Comparison of ENCODE assay signal across 8 cellular contexts in the genomic region with DNA sequence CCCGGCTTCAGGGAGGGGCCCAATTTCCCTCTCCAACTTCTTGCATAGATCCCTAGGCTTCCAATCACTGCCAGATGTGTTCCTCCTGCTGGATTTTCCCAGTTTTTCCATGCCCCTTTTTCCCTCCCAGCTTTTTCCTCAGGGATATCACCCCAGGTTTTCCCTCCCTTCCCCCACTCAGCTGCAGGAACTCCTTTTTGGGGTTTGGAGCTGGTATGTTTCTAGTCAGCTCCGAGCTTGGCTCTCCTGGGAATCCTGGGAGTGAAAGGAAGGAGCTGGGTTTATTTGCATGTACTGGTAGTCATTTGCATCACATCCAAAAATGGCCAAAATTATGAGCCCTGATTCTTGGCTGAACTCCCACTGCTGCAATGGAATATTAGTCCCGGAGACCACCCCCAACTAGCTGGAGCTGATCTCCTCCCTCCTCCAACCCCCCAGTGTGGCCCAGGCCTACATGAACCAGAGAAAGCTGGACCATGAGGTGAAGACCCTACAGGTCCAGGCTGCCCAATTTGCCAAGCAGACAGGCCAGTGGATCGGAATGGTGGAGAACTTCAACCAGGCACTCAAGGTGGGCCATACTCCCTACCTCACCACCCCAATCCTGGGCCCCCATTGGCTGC. TPM values are rescaled to one million over a fixed set of nuclear protein-coding genes. Genes with fewer than 3 reads are reported as not detected.
DNase-seq lines count a peak whose midpoint lies in the region; ATAC-seq, FAIRE-seq and TF ChIP-seq lines count a peak whose summit lies in the region.

No MANE protein-coding gene starts in this region.

- H3K36me3 Mint-ChIP-seq in activated CD4-positive, alpha-beta T cell treated with anti-CD3 and anti-CD28 coated beads, Interleukin-2, amount 10 ng/mL, durations not matched to agents 24 days and 14 days (ENCODE audit: low read depth), result peaks cover 8% of the 10 kb centered on the region
- H3K36me3 Mint-ChIP-seq in astrocyte (ENCODE audit: low read depth, unreplicated experiment), result peaks cover 8% of the 10 kb centered on the region
- H3K36me3 Mint-ChIP-seq in CD8-positive, alpha-beta memory T cell, result peaks cover 0 to 33% (median 2%) of the 10 kb centered on the region in 3 donors

- no peak for TF ChIP-seq CTCF in astrocyte (IDR thresholded peaks at IDR 0.05; ENCODE audit: insufficient read depth, low read depth, low read length)
- no peak for TF ChIP-seq CTCF in lower lobe of right lung (IDR thresholded peaks at IDR 0.05)
- TF ChIP-seq CTCF in left lung (IDR thresholded peaks at IDR 0.05), result no peak

- no peaks in the 10 kb centered on the region for H3K79me2 ChIP-seq in astrocyte (ENCODE audit: insufficient read depth, low read length)

- H3K4me1 Mint-ChIP-seq in activated CD4-positive, alpha-beta T cell treated with anti-CD3 and anti-CD28 coated beads, Interleukin-2, amount 10 ng/mL, durations not matched to agents 24 days and 14 days, result peaks cover 27% of the 10 kb centered on the region
- H3K4me1 Mint-ChIP-seq in astrocyte (ENCODE audit: low read depth, unreplicated experiment), result peaks cover 32% of the 10 kb centered on the region
- peaks cover 31 to 65% (median 33%) of the 10 kb centered on the region in 3 donors for H3K4me1 Mint-ChIP-seq in CD8-positive, alpha-beta memory T cell

- H3K9ac ChIP-seq in astrocyte (ENCODE audit: low read length), result peak overlapping the region; percentile 63

- H3K9me3 ChIP-seq in astrocyte (ENCODE audit: insufficient read depth, low read depth, low read length), result no peaks in the 10 kb centered on the region
- no peaks in the 10 kb centered on the region for H3K9me3 ChIP-seq in lower lobe of right lung
- H3K9me3 ChIP-seq in left lung, result no peaks in the 10 kb centered on the region
- no peaks in the 10 kb centered on the region for H3K9me3 ChIP-seq in CD8-positive, alpha-beta memory T cell (ENCODE audit: low read length)

- peak overlapping the region; percentile 29 for H3K27ac Mint-ChIP-seq in activated CD4-positive, alpha-beta T cell treated with anti-CD3 and anti-CD28 coated beads, Interleukin-2, amount 10 ng/mL, durations not matched to agents 24 days and 14 days
- no peak overlapping the region for H3K27ac Mint-ChIP-seq in astrocyte (ENCODE audit: unreplicated experiment)
- peak overlapping the region in 4 of 8 donors; percentile 17 to 61 (median 54) for H3K27ac Mint-ChIP-seq in CD8-positive, alpha-beta memory T cell

- DNase-seq in activated CD4-positive, alpha-beta T cell treated with anti-CD3 and anti-CD28 coated beads, Interleukin-2, amount 10 ng/mL, durations not matched to agents 24 days and 14 days, result no peak
- DNase-seq in activated CD4-positive, alpha-beta T cell treated with anti-CD3 and anti-CD28 coated beads, Interleukin-2, amount 50 U/mL, for 1 hour, result no peak
- no peak for DNase-seq in astrocyte (ENCODE audit: low read depth)
- DNase-seq in lower lobe of right lung, result no peak
- DNase-seq in stromal cell of bone marrow (ENCODE audit: low read depth), result peak; percentile 61
- no peak for DNase-seq in left lung
- no peak for DNase-seq in CD8-positive, alpha-beta memory T cell

- H3K36me3 ChIP-seq in astrocyte (ENCODE audit: insufficient read depth, low read length) (peaks cover 6% of the 10 kb centered on the region), lower lobe of right lung (peaks cover 29% of the 10 kb centered on the region), left lung (peaks cover 0 to 30% of the 10 kb centered on the region in 2 donors)
- H3K36me3 ChIP-seq in CD8-positive, alpha-beta memory T cell (ENCODE audit: insufficient read depth, low read length), result no peaks in the 10 kb centered on the region

- peaks cover 17% of the 10 kb centered on the region for H4K20me1 ChIP-seq in astrocyte (ENCODE audit: insufficient read depth, low read length)

- H3K4me1 ChIP-seq in astrocyte (ENCODE audit: insufficient read depth, low read length) (peaks cover 65% of the 10 kb centered on the region), lower lobe of right lung (peaks cover 61% of the 10 kb centered on the region), left lung (peaks cover 23 to 66% of the 10 kb centered on the region in 2 donors)
- H3K4me1 ChIP-seq in CD8-positive, alpha-beta memory T cell (ENCODE audit: insufficient read depth, low read length), result peaks cover 24% of the 10 kb centered on the region

- no peak for FAIRE-seq in astrocyte (lab: Jason Lieb, UNC)

- H3K27ac ChIP-seq in astrocyte (ENCODE audit: low read depth, low read length), result peak overlapping the region; percentile 92
- peak overlapping the region; percentile 44 for H3K27ac ChIP-seq in lower lobe of right lung
- peak overlapping the region in 1 of 2 donors; percentile 98 for H3K27ac ChIP-seq in left lung
- no peak overlapping the region for H3K27ac ChIP-seq in CD8-positive, alpha-beta memory T cell (ENCODE audit: low read depth, low read length)

- H3K4me2 ChIP-seq in astrocyte (ENCODE audit: low read length), result peak overlapping the region; percentile 87

- H3K27me3 ChIP-seq in astrocyte (ENCODE audit: insufficient read depth, low read length), result no peaks in the 10 kb centered on the region
- no peaks in the 10 kb centered on the region for H3K27me3 ChIP-seq in lower lobe of right lung (ENCODE audit: low read depth)
- no peaks in the 10 kb centered on the region for H3K27me3 ChIP-seq in left lung
- H3K27me3 ChIP-seq in CD8-positive, alpha-beta memory T cell (ENCODE audit: insufficient read depth, low read length, poor library complexity, severe bottlenecking), result no peaks in the 10 kb centered on the region

- ATAC-seq in lower lobe of right lung (no peak), left lung (no peak), GM21723 (IDR thresholded peaks at IDR 0.05; ENCODE audit: unreplicated experiment) (no peak)

- no peak overlapping the region for H2AFZ ChIP-seq in astrocyte (ENCODE audit: low read depth, low read length)

- peak overlapping the region; percentile 37 for H3K4me3 ChIP-seq in astrocyte (ENCODE audit: insufficient read depth, low read depth, low read length)
- no peak overlapping the region for H3K4me3 ChIP-seq in lower lobe of right lung
- H3K4me3 ChIP-seq in left lung, result no peak overlapping the region
- H3K4me3 ChIP-seq in CD8-positive, alpha-beta memory T cell (ENCODE audit: low read length), result no peak overlapping the region

- POLR2A ChIA-PET in CD8-positive, alpha-beta memory T cell (lab: Charles Lee), result interaction anchor here (0.6 kb wide), 1 partner anchor 13 kb away, joined by 5 read pairs; no protein-coding TSS in a partner anchor

- no peaks in the 10 kb centered on the region for H3K27me3 Mint-ChIP-seq in activated CD4-positive, alpha-beta T cell treated with anti-CD3 and anti-CD28 coated beads, Interleukin-2, amount 10 ng/mL, durations not matched to agents 24 days and 14 days
- H3K27me3 Mint-ChIP-seq in astrocyte (ENCODE audit: low read depth, unreplicated experiment), result no peaks in the 10 kb centered on the region
- peaks cover 0 to 5% of the 10 kb centered on the region in 2 donors for H3K27me3 Mint-ChIP-seq in CD8-positive, alpha-beta memory T cell

- H3K9me3 Mint-ChIP-seq in activated CD4-positive, alpha-beta T cell treated with anti-CD3 and anti-CD28 coated beads, Interleukin-2, amount 10 ng/mL, durations not matched to agents 24 days and 14 days, result no peaks in the 10 kb centered on the region
- H3K9me3 Mint-ChIP-seq in astrocyte (ENCODE audit: unreplicated experiment), result no peaks in the 10 kb centered on the region
- H3K9me3 Mint-ChIP-seq in CD8-positive, alpha-beta memory T cell, result no peaks in the 10 kb centered on the region

- intact Hi-C loops in activated CD4-positive, alpha-beta T cell treated with anti-CD3 and anti-CD28 coated beads, Interleukin-2, amount 10 ng/mL, durations not matched to agents 24 days and 14 days (cut with micrococcal nuclease), result no loop called here
- intact Hi-C loops in lower lobe of right lung (cut with DNase I) (no loop called here), left lung (cut with DNase I) (no loop called here)

- no peak overlapping the region for H3K4me3 Mint-ChIP-seq in activated CD4-positive, alpha-beta T cell treated with anti-CD3 and anti-CD28 coated beads, Interleukin-2, amount 10 ng/mL, durations not matched to agents 24 days and 14 days
- H3K4me3 Mint-ChIP-seq in astrocyte (ENCODE audit: unreplicated experiment), result peak overlapping the region; percentile 84
- peak overlapping the region in 2 of 7 donors; percentile 30 to 39 for H3K4me3 Mint-ChIP-seq in CD8-positive, alpha-beta memory T cell

- CTCF ChIA-PET in CD8-positive, alpha-beta memory T cell (lab: Charles Lee), result interaction anchor here (1.0 to 6.9 kb wide), 4 partner anchors 11 to 19 kb away, joined by 3 to 67 read pairs (median 28); partner anchors contain the start of gene CD63

RNA-seq across cellular contexts. Expression of gene RDH5, which starts 1.4 kb away (rescaled TPM):
- 7.1 and 8.4 TPM in 2 replicates for total RNA-seq in activated CD4-positive, alpha-beta T cell treated with anti-CD3 and anti-CD28 coated beads, Interleukin-2, amount 10 ng/mL, durations not matched to agents 24 days and 14 days
- total RNA-seq in astrocyte (1.4 and 2.1 TPM in 2 replicates), lower lobe of right lung (11.1 TPM), left lung (1 to 10 TPM; 4.3 to 5.8 TPM)
- 1 to 10 TPM; 8.1 to 8.5 TPM for total RNA-seq in CD8-positive, alpha-beta memory T cell
- 0.90 TPM for polyA plus RNA-seq in CD8-positive, alpha-beta memory T cell

RNA-seq across cellular contexts. Expression of gene BLOC1S1, which starts 2.9 kb away (rescaled TPM):
- total RNA-seq in activated CD4-positive, alpha-beta T cell treated with anti-CD3 and anti-CD28 coated beads, Interleukin-2, amount 10 ng/mL, durations not matched to agents 24 days and 14 days, result 62.7 and 64.8 TPM in 2 replicates
- total RNA-seq in astrocyte, result 49.2 and 51.0 TPM in 2 replicates
- 134 TPM for total RNA-seq in lower lobe of right lung
- 100 to 1,000 TPM; 114 to 123 TPM for total RNA-seq in left lung
- 100 to 1,000 TPM in 1 of 2 experiments, 10 to 100 TPM in 1; 97.5 to 110 TPM for total RNA-seq in CD8-positive, alpha-beta memory T cell
- polyA plus RNA-seq in CD8-positive, alpha-beta memory T cell, result 90.2 TPM

RNA-seq across cellular contexts. Expression of gene CD63, which starts 10.0 kb away (rescaled TPM):
- total RNA-seq in activated CD4-positive, alpha-beta T cell treated with anti-CD3 and anti-CD28 coated beads, Interleukin-2, amount 10 ng/mL, durations not matched to agents 24 days and 14 days, result 190 and 196 TPM in 2 replicates
- total RNA-seq in astrocyte (965 and 1,014 TPM in 2 replicates), lower lobe of right lung (1,142 TPM), left lung (1,000 to 10,000 TPM; 1,639 to 1,766 TPM)
- total RNA-seq in CD8-positive, alpha-beta memory T cell, result 100 to 1,000 TPM; 200 to 202 TPM
- 375 TPM for polyA plus RNA-seq in CD8-positive, alpha-beta memory T cell

RNA-seq across cellular contexts. Expression of gene ITGA7, which starts 11.1 kb away (rescaled TPM):
- total RNA-seq in activated CD4-positive, alpha-beta T cell treated with anti-CD3 and anti-CD28 coated beads, Interleukin-2, amount 10 ng/mL, durations not matched to agents 24 days and 14 days, result 0.65 and 1.5 TPM in 2 replicates
- total RNA-seq in astrocyte, result 20.4 and 26.5 TPM in 2 replicates
- total RNA-seq in lower lobe of right lung, result 17.5 TPM
- total RNA-seq in left lung, result 10 to 100 TPM; 22.4 to 62.4 TPM
- total RNA-seq in CD8-positive, alpha-beta memory T cell, result 1 to 10 TPM; 2.7 to 3.1 TPM
- polyA plus RNA-seq in CD8-positive, alpha-beta memory T cell, result 0.36 TPM

RNA-seq across cellular contexts. Expression of gene GDF11, which starts 24.2 kb away (rescaled TPM):
- total RNA-seq in activated CD4-positive, alpha-beta T cell treated with anti-CD3 and anti-CD28 coated beads, Interleukin-2, amount 10 ng/mL, durations not matched to agents 24 days and 14 days, result 14.3 and 15.1 TPM in 2 replicates
- 25.3 and 28.9 TPM in 2 replicates for total RNA-seq in astrocyte
- 3.8 TPM for total RNA-seq in lower lobe of right lung
- total RNA-seq in left lung, result 10 to 100 TPM in 1 of 2 donors, 1 to 10 TPM in 1; 7.6 to 10.0 TPM
- total RNA-seq in CD8-positive, alpha-beta memory T cell, result 10 to 100 TPM; 13.1 to 13.5 TPM
- 1.4 TPM for polyA plus RNA-seq in CD8-positive, alpha-beta memory T cell
